Comparison of ENCODE assay signal across 32 cellular contexts in the genomic region with DNA sequence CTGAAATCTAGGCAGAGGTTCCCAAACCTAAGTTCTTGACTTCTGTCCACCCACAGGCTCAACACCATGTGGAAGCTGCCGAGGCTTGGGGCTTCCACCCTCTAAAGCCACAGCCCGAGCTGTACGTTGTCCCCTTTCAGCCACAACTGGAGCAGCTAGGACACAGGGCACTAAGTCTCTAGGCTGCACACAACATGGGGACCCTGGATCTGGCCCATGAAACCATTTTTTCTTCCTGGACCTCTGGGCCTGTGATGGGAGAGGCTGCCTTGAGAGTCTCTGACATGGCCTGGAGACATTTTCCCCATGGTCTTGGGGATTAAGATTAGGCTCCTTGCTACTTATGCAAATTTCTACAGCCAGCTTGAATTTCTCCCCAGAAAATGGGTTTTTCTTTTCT.
"Had no signal": no experiment of that assay in that cellular context is flagged by ENCODE, and none has a peak within 500 bp of the region (broad histone marks: within the 10 kb centered on the region; RNA-seq: fewer than 3 reads in every experiment).

No MANE protein-coding gene starts in this region.

- FAIRE-seq: astrocyte, bronchial epithelial cell had no signal

- H3K9me3 ChIP-seq: adrenal gland, ascending aorta, body of pancreas had no signal

- H3K27me3 ChIP-seq: adrenal gland, ascending aorta, body of pancreas, brain microvascular endothelial cell, breast epithelium, cardiac muscle cell had no signal

- H3K4me3 ChIP-seq: adrenal gland, ascending aorta, body of pancreas, breast epithelium, cardiac muscle cell had no signal

- DNase-seq: activated effector memory CD4-positive, alpha-beta T cell treated with anti-CD3 and anti-CD28 coated beads, Interleukin-2, amount 50 U/mL, for 16 hours; activated effector memory CD4-positive, alpha-beta T cell treated with Interleukin-2 at 50 U/mL for 16 hours; activated gamma-delta T cell; activated gamma-delta T cell treated with Interleukin-2 at 50 U/mL for 16 hours; activated naive CD4-positive, alpha-beta T cell; activated naive CD4-positive, alpha-beta T cell treated with anti-CD3 and anti-CD28 coated beads for 36 hours; activated naive CD4-positive, alpha-beta T cell treated with anti-CD3 and anti-CD28 coated beads, Interleukin-2, amount 10 ng/mL, durations not matched to agents 7 days and 5 days; activated naive CD4-positive, alpha-beta T cell treated with anti-CD3 and anti-CD28 coated beads, Interleukin-2, amount 50 U/mL, for 16 hours; activated naive CD4-positive, alpha-beta T cell treated with Interleukin-2 at 50 U/mL for 16 hours; activated naive CD8-positive, alpha-beta T cell treated with anti-CD3 and anti-CD28 coated beads for 36 hours; activated naive CD8-positive, alpha-beta T cell treated with anti-CD3 and anti-CD28 coated beads, Interleukin-2, amount 10 ng/mL, durations not matched to agents 7 days and 5 days; activated naive CD8-positive, alpha-beta T cell treated with anti-CD3 and anti-CD28 coated beads, Interleukin-2, amount 50 U/mL, for 24 hours; activated T-cell treated with anti-CD3 and anti-CD28 coated beads, Interleukin-2, amount 50 U/mL, for 4 hours; activated T-cell treated with anti-CD3 and anti-CD28 coated beads, Interleukin-2, amount 50 U/mL, for 48 hours; activated T-cell treated with anti-CD3 and anti-CD28 coated beads, Interleukin-2, amount 50 U/mL, for 72 hours; adrenal gland; amniotic stem cell; amygdala; anterior cingulate cortex; aorta; body of pancreas; brain microvascular endothelial cell; caudate nucleus; central memory CD4-positive, alpha-beta T cell; cerebellar nuclear complex had no signal

- H3K27ac ChIP-seq: adrenal gland, ascending aorta, body of pancreas, brain microvascular endothelial cell, breast epithelium, cardiac muscle cell had no signal

- ATAC-seq: activated naive CD4-positive, alpha-beta T cell treated with anti-CD3 and anti-CD28 coated beads, Interleukin-2, amount 50 U/mL, for 72 hours; activated naive CD8-positive, alpha-beta T cell treated with anti-CD3 and anti-CD28 coated beads, Interleukin-2, amount 50 U/mL, for 24 hours; activated T-cell treated with anti-CD3 and anti-CD28 coated beads, Interleukin-2, amount 50 U/mL, for 4 hours; activated T-cell treated with anti-CD3 and anti-CD28 coated beads, Interleukin-2, amount 50 U/mL, for 72 hours; activated T-helper 17 cell treated with anti-CD3 and anti-CD28 coated beads, Interleukin-2, amount 50 U/mL, for 72 hours; body of pancreas had no signal

- H3K4me1 ChIP-seq: adrenal gland, ascending aorta, body of pancreas, breast epithelium had no signal

- H3K36me3 ChIP-seq: adrenal gland, ascending aorta, brain microvascular endothelial cell, breast epithelium, cardiac muscle cell had no signal
